8 cellular contexts compared by ENCODE assay signal in the genomic region with DNA sequence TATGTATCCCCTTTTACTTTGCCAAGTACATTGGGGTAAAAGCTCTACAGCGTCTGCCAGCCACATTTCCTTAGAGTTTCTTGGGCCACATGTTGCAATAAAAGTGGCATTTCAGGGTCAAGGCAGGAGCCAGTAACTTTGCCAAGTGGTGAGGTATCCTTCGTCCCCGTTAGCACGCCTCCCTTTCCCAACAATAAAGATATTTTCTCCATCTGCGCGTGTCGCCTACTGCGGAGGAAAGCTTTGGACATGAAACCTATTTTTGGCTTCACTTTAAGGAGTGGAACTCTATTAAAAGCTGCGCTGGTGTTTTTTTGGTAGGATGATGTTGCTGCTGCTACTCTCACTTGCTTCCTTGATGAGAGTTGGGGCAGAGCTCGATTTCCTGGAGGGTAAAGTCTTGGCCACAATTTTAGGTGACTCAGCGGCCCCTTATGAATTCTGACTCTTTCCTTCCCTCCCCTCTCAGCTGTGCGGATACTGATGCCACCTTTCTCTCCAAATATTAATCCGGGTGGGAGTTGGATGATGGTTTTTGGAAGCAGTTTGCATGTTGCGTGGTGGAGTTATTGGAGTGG. TPM values are rescaled to one million over a fixed set of nuclear protein-coding genes. Genes with fewer than 3 reads are reported as not detected.
DNase-seq lines count a peak whose midpoint lies in the region; ATAC-seq and TF ChIP-seq lines count a peak whose summit lies in the region.

No MANE protein-coding gene starts in this region.

- peaks cover 51 to 64% of the 10 kb centered on the region in 2 donors for H3K4me1 Mint-ChIP-seq in immature natural killer cell

- H3K4me3 Mint-ChIP-seq in immature natural killer cell: peak overlapping the region; percentile 88 to 96 (median 95)

- peak overlapping the region; percentile 86 for H3K9ac ChIP-seq in SK-N-MC (ENCODE audit: insufficient read length)

- H3K9me3 Mint-ChIP-seq in immature natural killer cell: peaks cover 0 to 3% (median 0%) of the 10 kb centered on the region in 6 donors

- in situ Hi-C loops in astrocyte of the spinal cord (cut with HindIII; ENCODE audit: low sequenced_read_pairs): no loop called here

- H3K27ac Mint-ChIP-seq in immature natural killer cell: peak overlapping the region; percentile 92 to 97 (median 96)

- peaks cover 6% of the 10 kb centered on the region; the same call in 1 of the 2 replicates for H3K36me3 ChIP-seq in SK-N-MC (ENCODE audit: insufficient read depth, low read length)

- no peaks in the 10 kb centered on the region; the same call in 1 of the 2 replicates for H3K9me3 ChIP-seq in SK-N-MC (ENCODE audit: low read depth, low read length)

- no peak for TF ChIP-seq CTCF in astrocyte of the spinal cord (IDR thresholded peaks at IDR 0.05; ENCODE audit: low read depth, low read length)

- H3K4me3 ChIP-seq in SK-N-MC (peak overlapping the region; percentile 91), astrocyte of the spinal cord (ENCODE audit: low read depth, low read length) (peak overlapping the region; percentile 78)

- DNase-seq in SK-N-MC (ENCODE audit: low read depth, low spot score) (no peak), astrocyte of the spinal cord (ENCODE audit: low read depth, low spot score) (no peak), immature natural killer cell (peak; percentile 42 to 46 (median 45)), dermis blood vessel endothelial cell (no peak), NK-92 (lab: John Stamatoyannopoulos, UW; ENCODE audit: unreplicated experiment) (no peak)
- peak; percentile 50 for DNase-seq in stimulated activated CD4-positive, alpha-beta T cell treated with anti-CD3 and anti-CD28 coated beads, Interleukin-15, amount 100 ng/mL, for 24 hours

- ATAC-seq in GM18505 (IDR thresholded peaks at IDR 0.05; ENCODE audit: unreplicated experiment) (peak; percentile 4), HG02943 (IDR thresholded peaks at IDR 0.05; ENCODE audit: low read depth, unreplicated experiment) (peak; percentile 12)

- peaks cover 0 to 8% (median 7%) of the 10 kb centered on the region in 3 donors for H3K36me3 Mint-ChIP-seq in immature natural killer cell

- H3K27me3 Mint-ChIP-seq in immature natural killer cell (ENCODE audit: low read depth in 3 of 3): peaks cover 2 to 9% (median 7%) of the 10 kb centered on the region in 3 donors

- H3K27ac ChIP-seq in SK-N-MC: peak overlapping the region; percentile 76; the same call in 1 of the 2 replicates

- no peak for TF ChIP-seq POLR2A in GM18505 (IDR thresholded peaks at IDR 0.05; ENCODE audit: borderline replicate concordance, extremely low read depth, insufficient read depth, insufficient read length)

RNA-seq across cellular contexts. Expression of a gene that starts 0.9 kb away (rescaled TPM):
- 10 to 100 TPM; 46.8 to 60.1 (median 54.3) TPM for polyA plus RNA-seq in immature natural killer cell
- 8.3 and 12.6 TPM in 2 replicates for total RNA-seq in dermis blood vessel endothelial cell

Comparison
In these comparisons a context has a peak if more than half of its experiments do, and no peak if none do; other contexts are left out.
1. DNase-seq: peak in immature natural killer cell (3 of 3) and stimulated activated CD4-positive, alpha-beta T cell treated with anti-CD3 and anti-CD28 coated beads, Interleukin-15, amount 100 ng/mL, for 24 hours (single experiment); none in SK-N-MC (single experiment), astrocyte of the spinal cord (single experiment), dermis blood vessel endothelial cell (single experiment) and NK-92 (single experiment).